8 cellular contexts compared by ENCODE assay signal in genomic region chr1:87328121-87329050, GRCh38. TPM values are rescaled to one million over a fixed set of nuclear protein-coding genes. Genes with fewer than 3 reads are reported as not detected.
A peak's percentile ranks its signal among the peaks of the same experiment; 100 is the strongest.
DNase-seq lines count a peak whose midpoint lies in the region; ATAC-seq and TF ChIP-seq lines count a peak whose summit lies in the region.

Gene LMO4 (plus strand): TSS chr1:87328880. CDS start chr1:87332016, 3,136 bp downstream.

- peak within 1 kb of the TSS; percentile 99 for H3K27ac Mint-ChIP-seq in WTC11

- ATAC-seq in GM19025 (IDR thresholded peaks at IDR 0.05; ENCODE audit: low read depth, unreplicated experiment) (peak; percentile 82), HG03280 (IDR thresholded peaks at IDR 0.05; ENCODE audit: unreplicated experiment) (peak; percentile 78), WTC11 (peak; percentile 73)

- TF ChIP-seq CTCF in AG09319 (IDR thresholded peaks at IDR 0.05; ENCODE audit: low read depth, low read length), result no peak
- TF ChIP-seq CTCF in WTC11 (IDR thresholded peaks at IDR 0.05), result no peak
- no peak for TF ChIP-seq CTCF in cardiac fibroblast (IDR thresholded peaks at IDR 0.05; ENCODE audit: low read depth, low read length)
- TF ChIP-seq CTCF in smooth muscle cell (IDR thresholded peaks at IDR 0.05; ENCODE audit: borderline replicate concordance, insufficient read depth, poor library complexity, severe bottlenecking), result no peak

- WGBS in smooth muscle cell (ENCODE audit: low lambda C conversion rate), result 1% methylated on average over 72 of the region's 110 CpGs

- H3F3A ChIP-seq in smooth muscle cell (ENCODE audit: low read depth), result no peaks in the 10 kb centered on the region

- H3K4me3 ChIP-seq in cardiac fibroblast (replicated peaks in 1 of 2; ENCODE audit: low read depth in 2 of 2, low read length in 2 of 2), result peak within 1 kb of the TSS; percentile 71 to 80
- peak within 1 kb of the TSS; percentile 96 for H3K4me3 ChIP-seq in smooth muscle cell

- H3K27ac ChIP-seq in smooth muscle cell (ENCODE audit: low read depth), result peak within 1 kb of the TSS; percentile 90

- peak within 1 kb of the TSS; percentile 91 for H3K9ac ChIP-seq in smooth muscle cell (ENCODE audit: low read depth)

- peak within 1 kb of the TSS; percentile 85 for H3K4me3 Mint-ChIP-seq in WTC11

- H3K27me3 ChIP-seq in smooth muscle cell (ENCODE audit: low read depth), result no peaks in the 10 kb centered on the region

- no peaks in the 10 kb centered on the region for H3K36me3 ChIP-seq in smooth muscle cell (ENCODE audit: low read depth)

- peaks cover 22% of the 10 kb centered on the region for H4K20me1 ChIP-seq in smooth muscle cell (ENCODE audit: low read depth)

- H3K27me3 Mint-ChIP-seq in WTC11 (ENCODE audit: low read depth), result no peaks in the 10 kb centered on the region

- POLR2A ChIA-PET in WTC11 (lab: Charles Lee), result interaction anchor here (0.6 to 3.4 kb wide), 8 partner anchors 14 to 968 kb away, joined by 3 to 20 read pairs (median 4); no protein-coding TSS in a partner anchor

- DNase-seq in AG09319 (ENCODE audit: extremely low read depth, low read depth) (peak; percentile 96), NCI-H345 (lab: John Stamatoyannopoulos, UW) (peak; percentile 97), WTC11 (ENCODE audit: low spot score) (peak; percentile 95), cardiac fibroblast (ENCODE audit: low read depth in 2 of 2) (peak; percentile 98 to 99), iPS-NIHi7 (ENCODE audit: extremely low spot score) (peak; percentile 86), smooth muscle cell (lab: John Stamatoyannopoulos, UW; ENCODE audit: unreplicated experiment) (peak; percentile 75)

- H2AFZ ChIP-seq in smooth muscle cell (ENCODE audit: low read depth), result peak within 1 kb of the TSS; percentile 52

- peak within 1 kb of the TSS; percentile 87 for H3K4me2 ChIP-seq in smooth muscle cell

- no peaks in the 10 kb centered on the region for H3K9me3 ChIP-seq in smooth muscle cell (replicated peaks; ENCODE audit: low read depth)

- H3K9me3 Mint-ChIP-seq in WTC11, result no peaks in the 10 kb centered on the region

- CTCF ChIA-PET in WTC11 (lab: Charles Lee), result interaction anchor here (0.6 to 1.7 kb wide), 6 partner anchors 48 to 284 kb away, joined by 3 to 7 read pairs (median 3); no protein-coding TSS in a partner anchor

- peaks cover 32% of the 10 kb centered on the region for H3K4me1 Mint-ChIP-seq in WTC11

- peaks cover 45% of the 10 kb centered on the region for H3K79me2 ChIP-seq in smooth muscle cell (ENCODE audit: low read depth)

- H3K4me1 ChIP-seq in smooth muscle cell (ENCODE audit: low read depth), result peaks cover 26% of the 10 kb centered on the region

- H3K36me3 Mint-ChIP-seq in WTC11, result peaks cover 16% of the 10 kb centered on the region

TF ChIP-seq in WTC11, 78 proteins besides CTCF, POLR2A, EP300 and RAD21:
- TF ChIP-seq FOXP1 (CRISPR knock-in tag; IDR thresholded peaks at IDR 0.05; ENCODE audit: borderline replicate concordance) (peak; percentile 21; the same call in 1 of the 2 replicates), ZNF263 (CRISPR knock-in tag; IDR thresholded peaks at IDR 0.05; ENCODE audit: low read depth) (peak; percentile 91), NFYB (CRISPR knock-in tag; conservative IDR thresholded peaks at IDR 0.05; ENCODE audit: low read depth) (peak; percentile 63), GABPB1 (CRISPR knock-in tag; IDR thresholded peaks at IDR 0.05) (peak; percentile 97), ZNF425 (CRISPR knock-in tag; conservative IDR thresholded peaks at IDR 0.05) (no peak), HMGXB4 (CRISPR knock-in tag; IDR thresholded peaks at IDR 0.05) (0 out of 2 replicates have a peak, but pooled peaks have one; percentile 8), HMGA2 (CRISPR knock-in tag; IDR thresholded peaks at IDR 0.05) (no peak), ZNF671 (CRISPR knock-in tag; IDR thresholded peaks at IDR 0.05) (no peak), CBFB (CRISPR knock-in tag; IDR thresholded peaks at IDR 0.05; ENCODE audit: low read depth) (0 out of 2 replicates have a peak, but pooled peaks have one; percentile 45)

RNA-seq across cellular contexts. Expression of gene LMO4, which starts in this region (rescaled TPM):
- 72.5 to 88.9 TPM (median 73.7 TPM) in 3 replicates for total RNA-seq in WTC11 (2021)
- total RNA-seq in smooth muscle cell, result 140 and 166 TPM in 2 replicates
- 54.2 and 56.5 TPM in 2 replicates for polyA plus RNA-seq in smooth muscle cell

Comparison
In these comparisons a context has a peak if more than half of its experiments do, and no peak if none do; other contexts are left out.
1. Peak in every context shown above with its lines: DNase-seq, ATAC-seq, H3K4me3 ChIP-seq and H3K27ac ChIP-seq.